Comparison of ENCODE assay signal across 10 cellular contexts in the genomic region with DNA sequence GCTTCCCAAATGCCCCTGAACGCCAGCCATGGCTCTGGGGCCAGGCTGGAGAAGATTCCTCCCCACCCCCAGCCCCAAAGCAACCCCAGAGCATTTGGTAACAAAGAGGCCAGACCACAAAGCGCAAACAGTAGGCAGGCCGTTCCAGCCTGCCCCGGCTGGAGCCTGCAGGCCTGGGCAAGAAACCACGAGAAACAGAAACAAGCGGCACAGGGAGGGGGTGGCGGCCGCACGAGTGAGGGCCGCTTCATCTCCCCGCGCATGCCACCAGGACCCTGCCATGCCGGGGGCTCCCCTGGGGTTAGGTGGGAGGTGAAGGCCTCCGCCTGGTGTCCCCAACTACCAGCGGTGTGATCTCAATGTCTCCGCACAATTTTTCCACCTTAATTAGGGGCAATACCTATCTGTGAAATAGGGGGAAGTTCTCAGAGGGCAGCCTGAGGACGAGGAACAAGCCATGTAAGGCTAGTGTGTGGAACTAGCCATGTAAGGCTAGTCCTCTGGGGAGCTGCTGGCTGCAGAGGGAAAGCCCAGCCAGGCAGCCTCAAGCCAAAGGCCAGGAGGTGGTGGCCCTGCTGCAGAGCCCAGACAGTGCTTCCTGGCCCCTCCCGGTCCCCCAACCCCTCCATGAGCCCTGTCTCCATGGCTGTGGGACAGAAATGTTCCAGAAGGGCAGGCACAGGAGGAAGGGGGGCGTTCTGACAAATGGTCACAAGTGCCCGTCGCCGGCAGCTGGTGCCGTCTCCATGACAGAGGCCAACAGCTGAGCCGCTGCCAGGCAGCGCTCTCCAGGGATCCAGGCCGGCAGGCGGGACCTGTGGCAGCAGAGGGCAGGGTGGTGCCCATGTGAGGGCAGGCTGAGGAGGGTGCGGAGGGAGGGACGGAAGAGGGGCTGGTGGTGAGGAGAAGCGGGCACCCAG. TPM values are rescaled to one million over a fixed set of nuclear protein-coding genes. Genes with fewer than 3 reads are reported as not detected.
DNase-seq lines count a peak whose midpoint lies in the region; ATAC-seq and TF ChIP-seq lines count a peak whose summit lies in the region.
"Had no signal": no experiment of that assay in that cellular context is flagged by ENCODE, and none has a peak within 500 bp of the region (broad histone marks: within the 10 kb centered on the region; RNA-seq: fewer than 3 reads in every experiment).

No MANE protein-coding gene starts in this region.

- no peaks in the 10 kb centered on the region for H3K9me3 ChIP-seq in HUES6 (ENCODE audit: control insufficient read depth, insufficient read depth, low read depth, low read length)
- no peaks in the 10 kb centered on the region for H3K9me3 ChIP-seq in right cardiac atrium (ENCODE audit: control insufficient read depth, low read length)
- H3K9me3 ChIP-seq in smooth muscle cell (replicated peaks; ENCODE audit: low read depth): no peaks in the 10 kb centered on the region

- H3F3A ChIP-seq in smooth muscle cell (ENCODE audit: low read depth): peaks cover 9% of the 10 kb centered on the region

- H3K4me1 ChIP-seq in HUES6 (ENCODE audit: control insufficient read depth, insufficient read depth, low read length): peaks cover 62% of the 10 kb centered on the region
- peaks cover 20% of the 10 kb centered on the region for H3K4me1 ChIP-seq in right cardiac atrium (ENCODE audit: control insufficient read depth, insufficient read depth, low read length)
- peaks cover 10% of the 10 kb centered on the region for H3K4me1 ChIP-seq in smooth muscle cell (ENCODE audit: low read depth)

- H4K20me1 ChIP-seq in smooth muscle cell (ENCODE audit: low read depth): no peaks in the 10 kb centered on the region

- H3K4me3 ChIP-seq in HUES6 (ENCODE audit: low read depth, low read length) (no peak overlapping the region), right cardiac atrium (ENCODE audit: low read length) (no peak overlapping the region), smooth muscle cell (no peak overlapping the region)

- H3K27ac ChIP-seq in HUES6 (ENCODE audit: low read depth, low read length): 0 out of 2 replicates have a peak overlapping the region, but pooled peaks have one; percentile 6
- H3K27ac ChIP-seq in right cardiac atrium (ENCODE audit: low read length): peak overlapping the region; percentile 31
- no peak overlapping the region for H3K27ac ChIP-seq in smooth muscle cell (ENCODE audit: low read depth)
- H3K27ac ChIP-seq: VCaP had no signal

- H3K27me3 ChIP-seq in HUES6 (ENCODE audit: control insufficient read depth, insufficient read depth, low read length) (no peaks in the 10 kb centered on the region), right cardiac atrium (ENCODE audit: control insufficient read depth, insufficient read depth) (no peaks in the 10 kb centered on the region), smooth muscle cell (ENCODE audit: low read depth) (no peaks in the 10 kb centered on the region)

- TF ChIP-seq CTCF in smooth muscle cell (IDR thresholded peaks at IDR 0.05; ENCODE audit: borderline replicate concordance, insufficient read depth, poor library complexity, severe bottlenecking): no peak

- H2AFZ ChIP-seq in smooth muscle cell (ENCODE audit: low read depth): no peak overlapping the region

- H3K9ac ChIP-seq in HUES6 (ENCODE audit: low read length): no peak overlapping the region
- no peak overlapping the region for H3K9ac ChIP-seq in smooth muscle cell (ENCODE audit: low read depth)

- H3K79me2 ChIP-seq in smooth muscle cell (ENCODE audit: low read depth): no peaks in the 10 kb centered on the region

- peak in 51 of 56 donors; percentile 31 to 90 (median 72) for DNase-seq in amygdala (lab: John Stamatoyannopoulos, UW)
- peak in 2 of 3 donors; percentile 88 to 89 for DNase-seq in right cardiac atrium
- no peak for DNase-seq in smooth muscle cell (lab: John Stamatoyannopoulos, UW; ENCODE audit: unreplicated experiment)
- DNase-seq in 8988T: no peak
- DNase-seq in NCI-H446 treated with DMSO at 0.1 percent for 48 hours (lab: John Stamatoyannopoulos, UW): no peak
- no peak for DNase-seq in GOT3 (lab: John Stamatoyannopoulos, UW)
- DNase-seq: stimulated activated CD8-positive, alpha-beta memory T cell treated with anti-CD3 and anti-CD28 coated beads, Interleukin-4, amount 100 ng/mL, for 48 hours had no signal

- H3K36me3 ChIP-seq in HUES6 (ENCODE audit: control insufficient read depth, insufficient read depth, low read length) (0 out of 2 replicates have a peak, but pooled peaks cover 4% of the 10 kb centered on the region), smooth muscle cell (ENCODE audit: low read depth) (no peaks in the 10 kb centered on the region)

- intact Hi-C loops in right cardiac atrium (cut with DNase I): no loop called here

- peak; percentile 65 for ATAC-seq in right cardiac atrium
- ATAC-seq in activated CD4-positive, CD25-positive, alpha-beta regulatory T cell treated with anti-CD3 and anti-CD28 coated beads, Interleukin-2, amount 50 U/mL, for 24 hours: no peak

- 68% methylated on average over 30 of the region's 30 CpGs for WGBS in right cardiac atrium
- WGBS in smooth muscle cell (ENCODE audit: low lambda C conversion rate): 81% methylated on average over 28 of the region's 30 CpGs

- H3K4me2 ChIP-seq in smooth muscle cell: peak overlapping the region; percentile 40

RNA-seq across cellular contexts. Expression of a gene that starts 14.5 kb away (rescaled TPM):
- 10 to 100 TPM; 60.4 to 71.2 (median 67.7) TPM for total RNA-seq in right cardiac atrium
- 47.5 TPM for polyA plus RNA-seq in right cardiac atrium
- 19.5 and 27.1 TPM in 2 replicates for total RNA-seq in smooth muscle cell
- polyA plus RNA-seq in smooth muscle cell: 4.2 and 8.7 TPM in 2 replicates

RNA-seq across cellular contexts. Expression of a gene that starts 54.0 kb away (rescaled TPM):
- total RNA-seq in right cardiac atrium (1 to 10 TPM in 2 of 4 donors, under 1 TPM in 2; 0.74 to 2.1 (median 1.5) TPM), smooth muscle cell (not detected in 2 replicates)
- polyA plus RNA-seq in right cardiac atrium (1.9 TPM), smooth muscle cell (0.49 and 1.2 TPM in 2 replicates)

Comparison
In these comparisons a context has a peak if more than half of its experiments do, and no peak if none do; other contexts are left out.
1. DNase-seq: peak in amygdala (51 of 56) and right cardiac atrium (2 of 3); none in smooth muscle cell (single experiment), 8988T (single experiment), NCI-H446 treated with DMSO at 0.1 percent for 48 hours (single experiment) and GOT3 (single experiment).
2. ATAC-seq: peak in right cardiac atrium (2 of 2); none in activated CD4-positive, CD25-positive, alpha-beta regulatory T cell treated with anti-CD3 and anti-CD28 coated beads, Interleukin-2, amount 50 U/mL, for 24 hours (0 of 2).